ENCODE assay signal across 8 cellular contexts in the genomic region with DNA sequence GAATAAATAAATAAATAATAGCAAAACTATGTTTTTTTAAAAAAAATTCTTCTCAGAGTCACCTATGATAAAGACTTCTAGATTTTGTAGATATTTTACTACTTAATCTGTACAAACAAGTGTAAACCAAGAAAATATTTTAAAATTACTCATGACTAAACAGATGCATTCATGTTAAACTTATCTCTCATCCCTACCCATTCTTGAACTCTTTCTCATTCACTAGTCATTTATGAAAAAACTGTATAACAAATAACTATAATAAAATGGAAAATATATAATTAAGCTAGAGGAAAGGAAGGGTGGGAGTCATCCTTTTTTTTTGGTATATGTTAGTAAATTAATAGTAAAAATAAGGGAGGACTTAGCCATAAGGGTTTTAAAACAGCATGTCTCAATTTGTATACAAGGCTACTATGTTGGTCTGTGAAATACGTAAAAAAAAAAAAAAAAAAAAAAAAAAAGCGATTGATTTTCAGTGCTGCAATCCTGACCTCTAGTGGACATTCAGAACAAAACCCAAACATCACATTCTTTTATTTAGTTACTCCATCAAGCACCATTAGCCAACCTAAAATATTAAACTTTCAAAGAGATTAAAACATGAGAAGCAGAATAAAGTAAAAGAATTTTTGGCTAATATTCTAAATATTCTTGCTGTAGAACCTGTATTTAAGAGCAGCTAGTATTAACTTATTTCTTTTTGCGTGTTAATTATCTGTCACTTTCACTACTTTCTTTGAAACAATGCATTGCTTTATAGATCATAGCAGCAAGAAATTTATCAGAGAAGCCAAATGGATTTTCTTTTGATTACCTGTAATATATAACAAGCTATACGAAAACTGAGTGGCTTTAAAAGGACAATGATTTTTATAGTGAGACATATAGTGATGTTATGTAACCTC.
DNase-seq lines count a peak whose midpoint lies in the region; ATAC-seq, FAIRE-seq and TF ChIP-seq lines count a peak whose summit lies in the region.

No MANE protein-coding gene starts in this region.

- H3K27ac ChIP-seq in small intestine (ENCODE audit: low read depth in 1 of 2, low read length in 1 of 2) = no peak overlapping the region

- no peak overlapping the region for H3K4me3 ChIP-seq in NB4 (ENCODE audit: low read depth, low read length)
- H3K4me3 ChIP-seq in small intestine (ENCODE audit: low read depth in 1 of 2, low read length in 2 of 2) = no peak overlapping the region

- WGBS in small intestine, 3 donors = 28 to 33% (median 30%) methylated on average over 4 of the region's 4 CpGs

- H3K9me3 ChIP-seq in small intestine (ENCODE audit: control insufficient read depth, low read depth) = no peaks in the 10 kb centered on the region

- TF ChIP-seq CTCF in NB4 (IDR thresholded peaks at IDR 0.05; ENCODE audit: low read depth, low read length) = peak; percentile 17

- H3K27me3 ChIP-seq in small intestine (ENCODE audit: control insufficient read depth in 2 of 2, insufficient read depth in 2 of 2, low read length in 2 of 2) = no peaks in the 10 kb centered on the region

- FAIRE-seq in TTC549 (lab: Jason Lieb, UNC) (peak; percentile 100), small intestine (lab: Jason Lieb, UNC) (peak; percentile 89)

- DNase-seq in GF-D8 (lab: John Stamatoyannopoulos, UW) (peak; percentile 7), NB4 (ENCODE audit: low read depth) (peak; percentile 51), globus pallidus (ENCODE audit: low spot score) (peak; percentile 65), small intestine (peak; percentile 47)
- no peak for DNase-seq in activated effector memory CD4-positive, alpha-beta T cell treated with anti-CD3 and anti-CD28 coated beads, Interleukin-2, amount 50 U/mL, for 16 hours

- H3K4me1 ChIP-seq in small intestine (ENCODE audit: control insufficient read depth in 2 of 2, insufficient read depth in 1 of 2, low read depth in 1 of 2, low read length in 1 of 2) = no peaks in the 10 kb centered on the region

- H3K36me3 ChIP-seq in small intestine (ENCODE audit: control insufficient read depth in 2 of 2, insufficient read depth in 2 of 2, low read length in 2 of 2) = no peaks in the 10 kb centered on the region

- TF ChIP-seq POLR2A in NB4 (IDR thresholded peaks at IDR 0.05; ENCODE audit: extremely low read depth, insufficient read length) = no peak

- no peak for ATAC-seq in GM19467 (IDR thresholded peaks at IDR 0.05; ENCODE audit: unreplicated experiment)
- ATAC-seq in HG03135 (IDR thresholded peaks at IDR 0.05; ENCODE audit: unreplicated experiment) = no peak
